In the genomic region with DNA sequence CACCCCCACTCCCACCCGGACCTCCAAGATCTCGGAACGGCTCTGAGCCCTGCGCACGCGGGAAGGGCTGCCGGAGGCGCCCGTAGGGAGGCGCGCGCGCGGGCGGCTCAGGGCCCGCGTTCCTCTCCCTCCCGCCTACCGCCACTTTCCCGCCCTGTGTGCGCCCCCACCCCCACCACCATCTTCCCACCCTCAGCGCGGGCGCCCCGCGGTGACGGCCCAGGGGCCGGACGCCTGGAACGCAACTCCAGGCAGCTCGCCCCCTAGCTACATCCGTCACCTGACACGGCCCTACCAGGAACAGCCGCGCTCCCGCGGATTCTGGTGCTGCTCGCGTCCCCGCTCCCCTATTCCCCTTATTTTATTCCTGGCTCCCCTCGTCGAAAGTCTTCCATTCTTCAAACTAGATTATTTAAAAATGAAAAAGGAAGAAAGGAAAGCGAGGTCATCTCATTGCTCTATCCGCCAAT, we compare ENCODE assay signal across 8 cellular contexts. TPM values are rescaled to one million over a fixed set of nuclear protein-coding genes. Genes with fewer than 3 reads are reported as not detected.
DNase-seq lines count a peak whose midpoint lies in the region; ATAC-seq and TF ChIP-seq lines count a peak whose summit lies in the region.

TSS of gene CDKN2B-AS1 (plus strand) at position 266 of the 470 bp plus-strand sequence.

- peak within 1 kb of the TSS; percentile 94 for H3K4me3 ChIP-seq in osteoblast (ENCODE audit: insufficient read depth, low read length)

- peaks cover 3% of the 10 kb centered on the region for H3K27me3 Mint-ChIP-seq in activated T-helper 17 cell treated with anti-CD3 and anti-CD28 coated beads, Interleukin-2, amount 50 U/mL, for 72 hours

- no peaks in the 10 kb centered on the region for H4K20me1 ChIP-seq in osteoblast (ENCODE audit: insufficient read depth, low read length)

- ATAC-seq in GM19372 (IDR thresholded peaks at IDR 0.05; ENCODE audit: low read depth, unreplicated experiment), result peak; percentile 46
- peak; percentile 49 for ATAC-seq in HG03354 (IDR thresholded peaks at IDR 0.05; ENCODE audit: poor library complexity, severe bottlenecking, unreplicated experiment)
- ATAC-seq in activated T-helper 17 cell treated with anti-CD3 and anti-CD28 coated beads, Interleukin-2, amount 50 U/mL, for 72 hours (replicated peaks), result peak; percentile 60

- TF ChIP-seq CTCF in osteoblast (IDR thresholded peaks at IDR 0.05; ENCODE audit: extremely low read depth, low read depth, low read length), result no peak

- no peaks in the 10 kb centered on the region for H3K4me1 Mint-ChIP-seq in activated T-helper 17 cell treated with anti-CD3 and anti-CD28 coated beads, Interleukin-2, amount 50 U/mL, for 72 hours

- no peaks in the 10 kb centered on the region for H3K36me3 Mint-ChIP-seq in activated T-helper 17 cell treated with anti-CD3 and anti-CD28 coated beads, Interleukin-2, amount 50 U/mL, for 72 hours (ENCODE audit: low read depth)

- H3K79me2 ChIP-seq in osteoblast (ENCODE audit: insufficient read depth, low read length), result peaks cover 51% of the 10 kb centered on the region

- peak within 1 kb of the TSS; percentile 84 for H3K27ac ChIP-seq in osteoblast (ENCODE audit: low read depth, low read length)

- peak within 1 kb of the TSS; percentile 91 for H3K4me2 ChIP-seq in osteoblast (ENCODE audit: insufficient read depth, low read length)

- no peaks in the 10 kb centered on the region for H3K36me3 ChIP-seq in osteoblast (ENCODE audit: insufficient read depth, low read length)

- peak within 1 kb of the TSS; percentile 88 for H3K4me3 Mint-ChIP-seq in activated T-helper 17 cell treated with anti-CD3 and anti-CD28 coated beads, Interleukin-2, amount 50 U/mL, for 72 hours

- DNase-seq in COR-L47 (lab: John Stamatoyannopoulos, UW) (peak; percentile 95), NCI-H524 (lab: John Stamatoyannopoulos, UW) (peak; percentile 88 to 95), globus pallidus (ENCODE audit: low spot score) (peak; percentile 60), osteoblast (ENCODE audit: insufficient read length, low spot score, missing footprints) (peak; percentile 91), A172 (ENCODE audit: low spot score) (no peak)

- H2AFZ ChIP-seq in osteoblast (ENCODE audit: low read length), result peak within 1 kb of the TSS; percentile 96

- peaks cover 25% of the 10 kb centered on the region for H3K4me1 ChIP-seq in osteoblast (ENCODE audit: insufficient read depth, low read length)

- peak within 1 kb of the TSS; percentile 79 for H3K27ac Mint-ChIP-seq in activated T-helper 17 cell treated with anti-CD3 and anti-CD28 coated beads, Interleukin-2, amount 50 U/mL, for 72 hours

- no peaks in the 10 kb centered on the region for H3K9me3 Mint-ChIP-seq in activated T-helper 17 cell treated with anti-CD3 and anti-CD28 coated beads, Interleukin-2, amount 50 U/mL, for 72 hours

- no peaks in the 10 kb centered on the region for H3K9me3 ChIP-seq in osteoblast (ENCODE audit: low read depth, low read length)

- no peaks in the 10 kb centered on the region for H3K27me3 ChIP-seq in osteoblast (ENCODE audit: insufficient read depth, low read length)

RNA-seq across cellular contexts. Expression of gene CDKN2B-AS1, which starts in this region (rescaled TPM):
- total RNA-seq in activated T-helper 17 cell treated with anti-CD3 and anti-CD28 coated beads, Interleukin-2, amount 50 U/mL, for 72 hours, result under 1 TPM; 0.64 to 0.93 TPM
- total RNA-seq in osteoblast, result 15.2 and 16.5 TPM in 2 replicates
- not detected in 2 replicates for total RNA-seq in A172 (2014; rRNA removed; shearing (Covaris generic))

Comparison
In these comparisons a context has a peak if more than half of its experiments do, and no peak if none do; other contexts are left out.
1. Peak in ATAC-seq in activated T-helper 17 cell treated with anti-CD3 and anti-CD28 coated beads, Interleukin-2, amount 50 U/mL, for 72 hours; RNA of the gene not detected or under 1 TPM.